8 cellular contexts compared by ENCODE assay signal in genomic region chr10:77111611-77112550, GRCh38.
A peak's percentile ranks its signal among the peaks of the same experiment; 100 is the strongest.
DNase-seq lines count a peak whose midpoint lies in the region; TF ChIP-seq lines count a peak whose summit lies in the region.

No MANE protein-coding gene starts in this region.

- DNase-seq in AG04450 (ENCODE audit: low read depth, low spot score) (peak; percentile 66), GM10266 (ENCODE audit: extremely low spot score) (peak; percentile 42), HS-27A (ENCODE audit: low read depth) (peak; percentile 41), SJCRH30 (peak; percentile 10 to 64), fibroblast of gingiva (ENCODE audit: low read depth) (peak; percentile 75), neural crest cell (ENCODE audit: low read depth, low spot score) (peak; percentile 37), GF-D8 (lab: John Stamatoyannopoulos, UW) (no peak), NCI-H1930 (lab: John Stamatoyannopoulos, UW) (no peak)

- POLR2A ChIA-PET in AG04450 (lab: Yijun Ruan, JAX), result no interaction called here

- no peaks in the 10 kb centered on the region for H3K27me3 ChIP-seq in AG04450 (ENCODE audit: control insufficient read depth, insufficient read depth, low read length)
- H3K27me3 ChIP-seq in SJCRH30, result 0 out of 2 replicates have a peak, but pooled peaks cover 7% of the 10 kb centered on the region

- H3K27ac ChIP-seq in AG04450 (ENCODE audit: low read depth, low read length), result peak overlapping the region; percentile 58
- no peak overlapping the region for H3K27ac ChIP-seq in SJCRH30

- H3K36me3 Mint-ChIP-seq in neural crest cell (ENCODE audit: low read depth), result no peaks in the 10 kb centered on the region

- H3K36me3 ChIP-seq in SJCRH30, result no peaks in the 10 kb centered on the region

- no peaks in the 10 kb centered on the region for H3K9me3 Mint-ChIP-seq in neural crest cell

- no peaks in the 10 kb centered on the region for H3K4me1 Mint-ChIP-seq in neural crest cell

- H3K4me3 Mint-ChIP-seq in neural crest cell, result no peak overlapping the region

- TF ChIP-seq CTCF in AG04450 (IDR thresholded peaks at IDR 0.05; ENCODE audit: low read depth, low read length) (peak; percentile 84), GM10266 (IDR thresholded peaks at IDR 0.05; ENCODE audit: control insufficient read depth, insufficient read depth, low read depth, missing control alignments) (peak; percentile 70), neural crest cell (conservative IDR thresholded peaks at IDR 0.05) (peak; percentile 89)

- no peak overlapping the region for H3K27ac Mint-ChIP-seq in neural crest cell (ENCODE audit: unreplicated experiment)

- no peak overlapping the region for H3K4me3 ChIP-seq in AG04450 (ENCODE audit: low read depth, low read length)
- H3K4me3 ChIP-seq in SJCRH30, result no peak overlapping the region

- H3K4me1 ChIP-seq in SJCRH30, result no peaks in the 10 kb centered on the region

- H3K27me3 Mint-ChIP-seq in neural crest cell (ENCODE audit: low read depth), result peaks cover 3% of the 10 kb centered on the region

- CTCF ChIA-PET in AG04450 (lab: Charles Lee), result interaction anchor here (0.6 to 1.4 kb wide), 3 partner anchors 105 to 868 kb away, joined by 3 read pairs; no protein-coding TSS in a partner anchor

- no peaks in the 10 kb centered on the region for H3K9me3 ChIP-seq in AG04450 (ENCODE audit: control insufficient read depth, insufficient read depth, low read length)
- no peaks in the 10 kb centered on the region for H3K9me3 ChIP-seq in SJCRH30 (replicated peaks)

Comparison
In these comparisons a context has a peak if more than half of its experiments do, and no peak if none do; other contexts are left out.
1. DNase-seq: peak in AG04450 (single experiment), GM10266 (single experiment), HS-27A (single experiment), SJCRH30 (2 of 2), fibroblast of gingiva (single experiment) and neural crest cell (single experiment); none in GF-D8 (single experiment) and NCI-H1930 (0 of 2).
2. Peak in every context shown above with its lines, with median percentiles within 50 percentile points of each other: CTCF ChIP-seq.